Comparison of ENCODE assay signal across 8 cellular contexts in the genomic region with DNA sequence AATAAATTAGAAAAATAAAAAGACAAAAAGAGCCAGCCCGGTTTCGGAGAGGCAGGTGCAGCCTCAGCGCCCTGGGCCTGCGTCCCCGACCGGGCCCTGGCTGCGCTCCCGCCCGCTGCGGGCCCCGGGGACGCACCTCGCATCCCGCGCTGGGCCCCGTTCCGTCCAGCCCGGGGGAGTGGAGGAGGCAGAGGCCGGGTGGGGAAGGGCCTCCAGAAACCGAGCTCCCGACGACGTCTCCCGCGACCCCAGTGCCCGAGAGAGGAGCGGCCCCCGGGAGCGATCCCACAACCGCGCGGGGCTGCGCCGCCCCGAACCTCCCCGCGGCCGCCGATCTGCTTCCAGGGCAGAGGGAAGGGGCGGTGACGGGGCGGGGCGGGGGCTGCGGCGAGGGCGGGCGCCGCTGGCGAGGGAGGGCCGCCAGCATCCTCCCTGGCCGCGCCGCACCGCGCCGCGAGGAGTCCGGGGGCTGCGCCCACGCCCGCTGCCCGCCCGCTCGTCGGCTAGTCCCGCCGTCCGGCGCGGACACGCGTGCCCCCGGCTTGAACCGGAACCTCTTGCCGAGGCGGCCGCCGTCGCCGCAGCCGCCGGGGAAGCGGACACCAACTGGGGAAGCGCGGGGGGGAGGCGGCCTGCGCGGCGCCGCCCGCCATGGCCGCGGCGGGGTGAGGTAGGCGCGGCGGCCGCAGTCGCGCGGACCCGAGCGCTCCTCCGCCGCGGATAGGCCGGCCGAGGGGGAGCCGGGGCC. TPM values are rescaled to one million over a fixed set of nuclear protein-coding genes. Genes with fewer than 3 reads are reported as not detected.
DNase-seq lines count a peak whose midpoint lies in the region; ATAC-seq, FAIRE-seq and TF ChIP-seq lines count a peak whose summit lies in the region.

A gene (plus strand): TSS at position 426 of the 748 bp plus-strand sequence. CDS start 545 bp downstream, outside the sequence.

- H3K4me1 Mint-ChIP-seq in CD14-positive monocyte (peaks cover 69% of the 10 kb centered on the region), nephron progenitor cell (peaks cover 54% of the 10 kb centered on the region)
- peaks cover 53% of the 10 kb centered on the region for H3K4me1 Mint-ChIP-seq in activated T-helper 2 cell treated with anti-CD3 and anti-CD28 coated beads, Interferon-gamma antibody, Interleukin-2, Interleukin-4, amounts not matched to agents 10 μg/mL and 5 μg/mL and 100 μg/mL, durations not matched to agents 14 hours and 24 hours and 36 hours (ENCODE audit: low read depth)
- peaks cover 71% of the 10 kb centered on the region for H3K4me1 Mint-ChIP-seq in stimulated activated naive CD8-positive, alpha-beta T cell treated with anti-CD3 and anti-CD28 coated beads, Interleukin-15, Interleukin-2, amounts not matched to agents 100 ng/mL and 50 ng/mL, for 24 hours (ENCODE audit: low read depth)

- H3K27me3 Mint-ChIP-seq in CD14-positive monocyte (ENCODE audit: low read depth in 3 of 3) (peaks cover 0 to 1% (median 0%) of the 10 kb centered on the region in 3 donors), nephron progenitor cell (ENCODE audit: low read depth, poor library complexity) (peaks cover 10% of the 10 kb centered on the region)
- H3K27me3 Mint-ChIP-seq in activated T-helper 2 cell treated with anti-CD3 and anti-CD28 coated beads, Interferon-gamma antibody, Interleukin-2, Interleukin-4, amounts not matched to agents 10 μg/mL and 5 μg/mL and 100 μg/mL, durations not matched to agents 14 hours and 24 hours and 36 hours (ENCODE audit: low read depth) = no peaks in the 10 kb centered on the region
- H3K27me3 Mint-ChIP-seq in stimulated activated naive CD8-positive, alpha-beta T cell treated with anti-CD3 and anti-CD28 coated beads, Interleukin-15, Interleukin-2, amounts not matched to agents 100 ng/mL and 50 ng/mL, for 24 hours = no peaks in the 10 kb centered on the region

- peak within 1 kb of the TSS; percentile 81 for H3K4me3 ChIP-seq in fibroblast of the aortic adventitia (ENCODE audit: low read depth, low read length)

- TF ChIP-seq CTCF in CD14-positive monocyte (IDR thresholded peaks at IDR 0.05) (no peak), fibroblast of the aortic adventitia (IDR thresholded peaks at IDR 0.05; ENCODE audit: insufficient read depth, low read length) (no peak), nephron progenitor cell (IDR thresholded peaks at IDR 0.05) (no peak)

- ATAC-seq in GM19372 (IDR thresholded peaks at IDR 0.05; ENCODE audit: low read depth, unreplicated experiment) (peak; percentile 67), HG03469 (IDR thresholded peaks at IDR 0.05; ENCODE audit: unreplicated experiment) (peak; percentile 35)

- H3K9me3 Mint-ChIP-seq in CD14-positive monocyte = no peaks in the 10 kb centered on the region
- H3K9me3 Mint-ChIP-seq in activated T-helper 2 cell treated with anti-CD3 and anti-CD28 coated beads, Interferon-gamma antibody, Interleukin-2, Interleukin-4, amounts not matched to agents 10 μg/mL and 5 μg/mL and 100 μg/mL, durations not matched to agents 14 hours and 24 hours and 36 hours = no peaks in the 10 kb centered on the region
- H3K9me3 Mint-ChIP-seq in nephron progenitor cell = peaks cover 4% of the 10 kb centered on the region
- no peaks in the 10 kb centered on the region for H3K9me3 Mint-ChIP-seq in stimulated activated naive CD8-positive, alpha-beta T cell treated with anti-CD3 and anti-CD28 coated beads, Interleukin-15, Interleukin-2, amounts not matched to agents 100 ng/mL and 50 ng/mL, for 24 hours

- DNase-seq in CD14-positive monocyte (ENCODE audit: low spot score) = peak; percentile 52
- DNase-seq in RCC 7860 (ENCODE audit: low spot score) = peak; percentile 28
- peak; percentile 66 for DNase-seq in activated T-helper 2 cell treated with anti-CD3 and anti-CD28 coated beads, Interferon-gamma antibody, Interleukin-2, Interleukin-4, amounts not matched to agents 10 μg/mL and 5 μg/mL and 100 μg/mL, durations not matched to agents 14 hours and 24 hours and 36 hours (ENCODE audit: low spot score)
- peak; percentile 42 for DNase-seq in fibroblast of the aortic adventitia (ENCODE audit: low read depth)
- peak; percentile 87 for DNase-seq in nephron progenitor cell

- H3K4me3 Mint-ChIP-seq in CD14-positive monocyte (peak within 1 kb of the TSS; percentile 89 to 96), nephron progenitor cell (peak within 1 kb of the TSS; percentile 96)
- peak within 1 kb of the TSS; percentile 90 for H3K4me3 Mint-ChIP-seq in activated T-helper 2 cell treated with anti-CD3 and anti-CD28 coated beads, Interferon-gamma antibody, Interleukin-2, Interleukin-4, amounts not matched to agents 10 μg/mL and 5 μg/mL and 100 μg/mL, durations not matched to agents 14 hours and 24 hours and 36 hours (ENCODE audit: low read depth)
- H3K4me3 Mint-ChIP-seq in stimulated activated naive CD8-positive, alpha-beta T cell treated with anti-CD3 and anti-CD28 coated beads, Interleukin-15, Interleukin-2, amounts not matched to agents 100 ng/mL and 50 ng/mL, for 24 hours = peak within 1 kb of the TSS; percentile 91

- H3K27ac Mint-ChIP-seq in CD14-positive monocyte = peak within 1 kb of the TSS; percentile 57 to 90 (median 86)
- peak within 1 kb of the TSS; percentile 89 for H3K27ac Mint-ChIP-seq in activated T-helper 2 cell treated with anti-CD3 and anti-CD28 coated beads, Interferon-gamma antibody, Interleukin-2, Interleukin-4, amounts not matched to agents 10 μg/mL and 5 μg/mL and 100 μg/mL, durations not matched to agents 14 hours and 24 hours and 36 hours
- peak within 1 kb of the TSS; percentile 22 for H3K27ac Mint-ChIP-seq in nephron progenitor cell
- peak within 1 kb of the TSS; percentile 91 for H3K27ac Mint-ChIP-seq in stimulated activated naive CD8-positive, alpha-beta T cell treated with anti-CD3 and anti-CD28 coated beads, Interleukin-15, Interleukin-2, amounts not matched to agents 100 ng/mL and 50 ng/mL, for 24 hours

- peaks cover 7 to 23% of the 10 kb centered on the region in 2 donors for H3K36me3 Mint-ChIP-seq in CD14-positive monocyte
- peaks cover 31% of the 10 kb centered on the region for H3K36me3 Mint-ChIP-seq in activated T-helper 2 cell treated with anti-CD3 and anti-CD28 coated beads, Interferon-gamma antibody, Interleukin-2, Interleukin-4, amounts not matched to agents 10 μg/mL and 5 μg/mL and 100 μg/mL, durations not matched to agents 14 hours and 24 hours and 36 hours (ENCODE audit: low read depth)
- peaks cover 24% of the 10 kb centered on the region for H3K36me3 Mint-ChIP-seq in nephron progenitor cell (ENCODE audit: low read depth)
- peaks cover 5% of the 10 kb centered on the region for H3K36me3 Mint-ChIP-seq in stimulated activated naive CD8-positive, alpha-beta T cell treated with anti-CD3 and anti-CD28 coated beads, Interleukin-15, Interleukin-2, amounts not matched to agents 100 ng/mL and 50 ng/mL, for 24 hours (ENCODE audit: low read depth)

- FAIRE-seq in RCC 7860 (lab: Jason Lieb, UNC) = no peak

- intact Hi-C loops in CD14-positive monocyte (cut with micrococcal nuclease) = loop anchor here in 1 of 2 donors (5.0 kb wide), 1 partner anchor 116 kb away; no protein-coding TSS in a partner anchor
- intact Hi-C loops in activated T-helper 2 cell treated with anti-CD3 and anti-CD28 coated beads, Interferon-gamma antibody, Interleukin-2, Interleukin-4, amounts not matched to agents 10 μg/mL and 5 μg/mL and 100 μg/mL, durations not matched to agents 14 hours and 24 hours and 36 hours (cut with micrococcal nuclease) = loop anchor here (10.0 kb wide), 2 partner anchors 299 to 341 kb away; no protein-coding TSS in a partner anchor

RNA-seq across cellular contexts. Expression of the gene that starts here (rescaled TPM):
- 10 to 100 TPM; 39.9 to 64.8 TPM for polyA plus RNA-seq in CD14-positive monocyte
- 60.4 and 67.1 TPM in 2 replicates for total RNA-seq in activated T-helper 2 cell treated with anti-CD3 and anti-CD28 coated beads, Interferon-gamma antibody, Interleukin-2, Interleukin-4, amounts not matched to agents 10 μg/mL and 5 μg/mL and 100 μg/mL, durations not matched to agents 14 hours and 24 hours and 36 hours
- total RNA-seq in fibroblast of the aortic adventitia (ENCODE audit: low replicate concordance) = 19.4 and 55.4 TPM in 2 replicates

Comparison
In these comparisons a context has a peak if more than half of its experiments do, and no peak if none do; other contexts are left out.
1. Peak in every context shown above with its lines: DNase-seq, ATAC-seq and H3K4me3 ChIP-seq.
2. DNase-seq: peak in every context shown above with its lines; median percentile 87 in nephron progenitor cell; 66 in activated T-helper 2 cell treated with anti-CD3 and anti-CD28 coated beads, Interferon-gamma antibody, Interleukin-2, Interleukin-4, amounts not matched to agents 10 μg/mL and 5 μg/mL and 100 μg/mL, durations not matched to agents 14 hours and 24 hours and 36 hours; 52 in CD14-positive monocyte; 42 in fibroblast of the aortic adventitia; 28 in RCC 7860.
3. H3K27ac Mint-ChIP-seq: peak in every context shown above with its lines; median percentile 91 in stimulated activated naive CD8-positive, alpha-beta T cell treated with anti-CD3 and anti-CD28 coated beads, Interleukin-15, Interleukin-2, amounts not matched to agents 100 ng/mL and 50 ng/mL, for 24 hours; 89 in activated T-helper 2 cell treated with anti-CD3 and anti-CD28 coated beads, Interferon-gamma antibody, Interleukin-2, Interleukin-4, amounts not matched to agents 10 μg/mL and 5 μg/mL and 100 μg/mL, durations not matched to agents 14 hours and 24 hours and 36 hours; 86 in CD14-positive monocyte; 22 in nephron progenitor cell.